Comparison of ENCODE assay signal across 33 cellular contexts in genomic region chr12:23504043-23504442, GRCh38.
DNase-seq lines count a peak whose midpoint lies in the region; ATAC-seq and TF ChIP-seq lines count a peak whose summit lies in the region.
"Had no signal": no experiment of that assay in that cellular context is flagged by ENCODE, and none has a peak within 500 bp of the region (broad histone marks: within the 10 kb centered on the region; RNA-seq: fewer than 3 reads in every experiment).

No MANE protein-coding gene starts in this region.

- peaks cover 28% of the 10 kb centered on the region for H3K4me1 ChIP-seq in HUES48 (ENCODE audit: control insufficient read depth, insufficient read depth, low read length)
- H3K4me1 ChIP-seq: pancreas, suprapubic skin, upper lobe of left lung had no signal

- H3K27ac ChIP-seq in HUES48 (ENCODE audit: low read depth, low read length), result peak overlapping the region; percentile 76
- H3K27ac ChIP-seq: coronary artery, pancreas, PC-9, suprapubic skin, upper lobe of left lung had no signal

- no peak overlapping the region for H3K4me3 Mint-ChIP-seq in memory B cell
- H3K4me3 Mint-ChIP-seq: activated CD4-positive, alpha-beta memory T cell treated with anti-CD3 and anti-CD28 coated beads, Interleukin-2, amount 10 ng/mL, durations not matched to agents 7 days and 5 days; activated T-helper 1 cell treated with anti-CD3 and anti-CD28 coated beads, Interleukin-12 subunit alpha, Interleukin-12 subunit beta, Interleukin-2, Interleukin-4 antibody, amounts not matched to agents 30 ng/mL and 10 ng/mL and 1 ng/mL, durations not matched to agents 14 hours and 24 hours and 36 hours; T-helper 17 cell had no signal

- no peak overlapping the region for H3K9ac ChIP-seq in HUES48 (ENCODE audit: low read depth, low read length)

- no peaks in the 10 kb centered on the region for H3K9me3 Mint-ChIP-seq in memory B cell

- no peaks in the 10 kb centered on the region for H3K27me3 ChIP-seq in GM06990 (replicated peaks; ENCODE audit: control insufficient read depth, insufficient read depth, low read length)
- H3K27me3 ChIP-seq in HUES48 (ENCODE audit: control insufficient read depth, insufficient read depth, low read length), result no peaks in the 10 kb centered on the region
- H3K27me3 ChIP-seq: pancreas, suprapubic skin, upper lobe of left lung had no signal

- peak; percentile 27 for ATAC-seq in memory B cell (ENCODE audit: low read depth)
- ATAC-seq in GM18909 (IDR thresholded peaks at IDR 0.05; ENCODE audit: poor library complexity, unreplicated experiment), result no peak
- ATAC-seq: HCT116, left lobe of liver, pancreas, SK-N-SH treated with all-trans-retinoic acid at 6 μM for 48 hours, T-helper 17 cell had no signal

- no peak overlapping the region for H3K4me3 ChIP-seq in GM06990 (replicated peaks; ENCODE audit: low read depth, low read length)
- H3K4me3 ChIP-seq in HUES48 (ENCODE audit: low read depth, low read length), result no peak overlapping the region
- H3K4me3 ChIP-seq: coronary artery, pancreas, PC-9, smooth muscle cell, suprapubic skin, upper lobe of left lung had no signal

- no peaks in the 10 kb centered on the region for H3K36me3 Mint-ChIP-seq in memory B cell

- no peak for DNase-seq in GM06990 (ENCODE audit: extremely low read depth, insufficient read length)
- DNase-seq in SK-MEL-5 (ENCODE audit: low read depth, low spot score), result peak; percentile 55
- DNase-seq in memory B cell (ENCODE audit: low spot score in 2 of 2), result no peak
- no peak for DNase-seq in GM19238 (ENCODE audit: insufficient read length, low spot score)
- DNase-seq in SW 1271 (lab: John Stamatoyannopoulos, UW), result no peak
- DNase-seq: activated CD4-positive, alpha-beta memory T cell treated with anti-CD3 and anti-CD28 coated beads, Interleukin-2, amount 10 ng/mL, durations not matched to agents 7 days and 5 days; activated CD4-positive, alpha-beta T cell treated with anti-CD3 and anti-CD28 coated beads for 1 hour; activated CD8-positive, alpha-beta memory T cell treated with anti-CD3 and anti-CD28 coated beads, Interleukin-2, amount 50 U/mL, for 4 hours; activated naive CD4-positive, alpha-beta T cell treated with Interleukin-2 at 50 U/mL for 16 hours; C1 segment of cervical spinal cord; caudate nucleus; effector memory CD4-positive, alpha-beta T cell; hypothalamus; Kasumi-1; mesenchymal stem cell; NCI-H1048; NCI-H187 treated with DMSO at 0.1 percent for 48 hours; NCI-H510A treated with DMSO at 0.1 percent for 48 hours; pancreas; PC-9; retina; stimulated activated naive CD4-positive, alpha-beta T cell treated with Interleukin-2 at 50 U/mL for 16 hours; T-helper 17 cell; upper lobe of left lung had no signal

- H3K27ac Mint-ChIP-seq in memory B cell, result no peak overlapping the region
- H3K27ac Mint-ChIP-seq: activated CD4-positive, alpha-beta memory T cell treated with anti-CD3 and anti-CD28 coated beads, Interleukin-2, amount 10 ng/mL, durations not matched to agents 7 days and 5 days; activated T-helper 1 cell treated with anti-CD3 and anti-CD28 coated beads, Interleukin-12 subunit alpha, Interleukin-12 subunit beta, Interleukin-2, Interleukin-4 antibody, amounts not matched to agents 30 ng/mL and 10 ng/mL and 1 ng/mL, durations not matched to agents 14 hours and 24 hours and 36 hours; T-helper 17 cell had no signal

- in situ Hi-C loops in SK-MEL-5 (cut with HindIII; ENCODE audit: low pct_unique_long_range_greater_than_20kb, low sequenced_read_pairs), result no loop called here

- peaks cover 1% of the 10 kb centered on the region for H3K27me3 Mint-ChIP-seq in memory B cell
- H3K27me3 Mint-ChIP-seq: activated CD4-positive, alpha-beta memory T cell treated with anti-CD3 and anti-CD28 coated beads, Interleukin-2, amount 10 ng/mL, durations not matched to agents 7 days and 5 days; T-helper 17 cell had no signal

- no peaks in the 10 kb centered on the region for H3K36me3 ChIP-seq in GM06990 (ENCODE audit: control insufficient read depth, insufficient read depth, low read length)
- no peaks in the 10 kb centered on the region for H3K36me3 ChIP-seq in HUES48 (ENCODE audit: control insufficient read depth, insufficient read depth, low read length)
- H3K36me3 ChIP-seq: pancreas, suprapubic skin, upper lobe of left lung had no signal

- H3K9me3 ChIP-seq in HUES48 (ENCODE audit: control insufficient read depth, insufficient read depth, low read length), result no peaks in the 10 kb centered on the region
- H3K9me3 ChIP-seq: pancreas, suprapubic skin, upper lobe of left lung had no signal

- H3K4me1 Mint-ChIP-seq in memory B cell, result peaks cover 2% of the 10 kb centered on the region
- H3K4me1 Mint-ChIP-seq: activated CD4-positive, alpha-beta memory T cell treated with anti-CD3 and anti-CD28 coated beads, Interleukin-2, amount 10 ng/mL, durations not matched to agents 7 days and 5 days; T-helper 17 cell had no signal

- TF ChIP-seq CTCF in GM06990 (IDR thresholded peaks at IDR 0.05; ENCODE audit: insufficient read depth, low read length, poor library complexity, severe bottlenecking), result peak; percentile 24
